In the genomic region with DNA sequence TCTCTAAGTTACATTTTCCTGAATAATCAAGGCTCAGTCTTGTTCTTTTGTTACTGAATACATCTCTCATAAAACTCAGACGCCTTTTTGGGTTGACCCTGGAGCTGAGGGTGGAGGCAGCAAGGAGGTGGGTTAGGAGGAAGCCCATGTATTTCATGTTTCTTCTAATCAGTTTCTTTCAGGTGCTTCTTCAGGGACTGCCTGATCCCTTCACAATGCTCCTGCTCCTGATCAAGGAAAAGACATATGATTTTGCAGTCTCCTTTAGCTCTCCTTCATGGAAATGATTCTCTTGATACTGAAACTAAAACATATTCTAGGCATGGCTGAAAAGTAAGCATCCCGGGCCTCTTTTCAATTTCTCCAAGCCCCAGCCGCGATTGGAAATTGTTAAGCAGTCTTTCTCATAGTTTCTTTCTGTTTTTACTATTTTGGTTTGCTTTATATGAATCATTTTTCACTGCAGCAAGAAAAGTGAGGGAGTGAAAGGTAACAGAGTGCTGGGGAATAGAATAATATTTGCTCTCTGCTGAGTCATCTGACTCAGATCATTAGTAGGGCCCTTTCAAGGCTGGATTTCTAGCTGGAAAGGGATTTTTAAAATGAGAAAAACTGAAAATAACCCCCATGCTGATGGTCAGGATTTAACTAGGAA, we compare ENCODE assay signal across 1 cellular context.
TF ChIP-seq lines count a peak whose summit lies in the region.

No MANE protein-coding gene starts in this region.

TF ChIP-seq in HepG2, 621 proteins besides CTCF, POLR2A, EP300 and RAD21 (continued from another document):
- TF ChIP-seq NFE2L2 (IDR thresholded peaks at IDR 0.05; ENCODE audit: low read length): peak; percentile 56; the same call in 1 of the 2 replicates
